In the genomic region with DNA sequence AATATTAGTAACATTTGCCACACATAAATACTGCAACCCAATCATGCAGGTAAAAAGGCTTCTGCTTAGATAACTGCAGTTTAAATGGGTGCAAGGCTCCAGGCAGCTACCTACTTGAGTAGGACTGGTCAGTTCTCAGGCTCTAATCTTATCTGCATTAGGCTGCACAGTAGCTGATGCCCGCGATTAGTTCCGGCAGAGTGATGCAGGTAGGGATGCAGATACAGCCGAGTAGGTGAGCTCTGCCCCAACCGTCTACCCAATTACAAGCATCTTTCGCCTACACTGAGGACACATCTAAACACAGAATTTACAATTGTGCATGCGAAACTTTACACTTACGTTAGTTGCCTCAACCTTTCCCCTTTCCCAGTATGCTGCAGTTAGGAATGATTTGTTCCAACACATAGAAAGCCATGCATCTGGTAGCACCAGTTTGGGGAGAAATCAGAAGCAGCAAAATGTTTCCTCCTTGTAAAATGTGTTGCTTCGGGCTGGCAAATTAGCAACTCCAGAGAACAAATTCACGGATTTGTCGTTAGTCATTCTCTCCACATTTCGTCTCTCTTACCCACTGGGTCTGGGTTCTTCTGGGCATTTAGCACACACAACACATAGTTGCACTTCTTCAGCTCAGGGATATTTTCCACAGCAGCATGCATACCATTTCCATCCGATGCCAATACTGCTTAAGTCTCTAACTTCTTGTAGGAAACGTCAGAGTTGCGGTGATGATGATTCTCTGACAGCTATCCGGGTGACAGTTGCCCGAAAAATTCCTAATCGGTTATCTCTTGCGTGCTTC, we compare ENCODE assay signal across 8 cellular contexts. TPM values are rescaled to one million over a fixed set of nuclear protein-coding genes. Genes with fewer than 3 reads are reported as not detected.
A peak's percentile ranks its signal among the peaks of the same experiment; 100 is the strongest.
DNase-seq lines count a peak whose midpoint lies in the region; ATAC-seq and TF ChIP-seq lines count a peak whose summit lies in the region.

No MANE protein-coding gene starts in this region.

- H3K9me3 ChIP-seq in BLaER1: no peaks in the 10 kb centered on the region

- ATAC-seq in GM21367 (IDR thresholded peaks at IDR 0.05; ENCODE audit: unreplicated experiment): peak; percentile 3
- peak; percentile 30 for ATAC-seq in omental fat pad (ENCODE audit: low FRiP score)
- ATAC-seq in HG03521 (IDR thresholded peaks at IDR 0.05; ENCODE audit: unreplicated experiment): no peak

- H3K27ac ChIP-seq in BLaER1: peak overlapping the region; percentile 27; the same call in 1 of the 2 replicates

- peak overlapping the region; percentile 85 for H3K4me2 ChIP-seq in BLaER1

- peaks cover 28% of the 10 kb centered on the region for H3K4me1 Mint-ChIP-seq in osteocyte (ENCODE audit: unreplicated experiment)

- no peaks in the 10 kb centered on the region for H3K27me3 ChIP-seq in BLaER1

- no peak overlapping the region for H3K27ac Mint-ChIP-seq in osteocyte (ENCODE audit: unreplicated experiment)

- peaks cover 39% of the 10 kb centered on the region for H4K20me1 ChIP-seq in BLaER1

- H3K4me3 Mint-ChIP-seq in osteocyte (ENCODE audit: unreplicated experiment): no peak overlapping the region

- peaks cover 11% of the 10 kb centered on the region for H3K36me3 Mint-ChIP-seq in osteocyte (ENCODE audit: unreplicated experiment)

- no peaks in the 10 kb centered on the region for H3K9me3 Mint-ChIP-seq in osteocyte (ENCODE audit: unreplicated experiment)

- DNase-seq in NCI-H82 (lab: John Stamatoyannopoulos, UW): peak; percentile 67
- DNase-seq in epithelial cell of proximal tubule (ENCODE audit: low read depth): no peak
- no peak for DNase-seq in omental fat pad (ENCODE audit: low spot score)
- no peak for DNase-seq in midbrain (lab: John Stamatoyannopoulos, UW)
- DNase-seq in osteocyte (ENCODE audit: extremely low spot score, unreplicated experiment): no peak

- H3K4me3 ChIP-seq in BLaER1 (peak overlapping the region; percentile 95), epithelial cell of proximal tubule (ENCODE audit: low read depth, low read length) (peak overlapping the region; percentile 86)

- peaks cover 38% of the 10 kb centered on the region for H3K4me1 ChIP-seq in BLaER1

- peak overlapping the region; percentile 79 for H3K9ac ChIP-seq in BLaER1

- peaks cover 5% of the 10 kb centered on the region; the same call in 1 of the 2 replicates for H3K36me3 ChIP-seq in BLaER1

- no peak for TF ChIP-seq CTCF in epithelial cell of proximal tubule (conservative IDR thresholded peaks at IDR 0.05; ENCODE audit: low read depth, low read length)
- no peak for TF ChIP-seq CTCF in omental fat pad (IDR thresholded peaks at IDR 0.05)
- TF ChIP-seq CTCF in osteocyte (IDR thresholded peaks at IDR 0.05): no peak

- no peaks in the 10 kb centered on the region for H3K27me3 Mint-ChIP-seq in osteocyte (ENCODE audit: unreplicated experiment)

RNA-seq across cellular contexts. Expression of a gene that starts 0.5 kb away (rescaled TPM):
- total RNA-seq in epithelial cell of proximal tubule (0.40 and 0.51 TPM in 2 replicates), omental fat pad (10 to 100 TPM in 1 of 4 donors, 1 to 10 TPM in 3; 5.7 to 12.9 (median 6.8) TPM), osteocyte (33.8 and 34.6 TPM in 2 replicates)
